Comparison of ENCODE assay signal across 13 cellular contexts in the genomic region with DNA sequence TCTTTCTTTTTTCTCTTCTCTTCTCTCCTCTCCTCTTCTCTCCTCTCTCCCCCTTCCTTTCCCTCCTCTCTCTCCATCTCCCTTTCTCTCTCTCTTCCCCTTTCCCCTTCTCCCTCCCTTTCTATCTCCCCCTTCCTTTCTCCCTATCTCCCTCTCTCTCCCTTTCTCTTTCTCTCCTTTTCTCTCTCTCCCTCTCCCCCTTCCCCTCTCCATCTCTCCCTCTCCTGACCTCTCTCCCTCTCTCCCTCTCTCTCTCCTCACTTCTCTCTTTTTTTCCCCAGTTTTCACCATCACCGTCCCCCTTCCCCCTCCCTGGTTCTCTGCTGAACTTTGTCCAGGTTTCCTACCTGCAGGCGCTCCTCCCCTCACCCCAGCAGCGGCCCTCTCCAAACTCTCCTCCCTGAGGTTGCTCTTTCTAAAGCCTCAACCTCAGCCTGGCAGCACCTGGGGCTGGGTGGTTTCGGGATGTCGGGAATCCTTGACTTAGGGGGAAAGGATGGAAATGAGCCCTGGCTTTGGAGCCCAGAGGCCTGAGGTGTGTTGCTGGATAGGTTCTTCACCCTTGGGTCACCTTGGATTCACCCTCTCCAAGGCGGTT. TPM values are rescaled to one million over a fixed set of nuclear protein-coding genes. Genes with fewer than 3 reads are reported as not detected.
DNase-seq lines count a peak whose midpoint lies in the region; ATAC-seq and TF ChIP-seq lines count a peak whose summit lies in the region.
"Had no signal": no experiment of that assay in that cellular context is flagged by ENCODE, and none has a peak within 500 bp of the region (broad histone marks: within the 10 kb centered on the region; RNA-seq: fewer than 3 reads in every experiment).

No MANE protein-coding gene starts in this region.

- no peak for TF ChIP-seq POLR2A in vagina (IDR thresholded peaks at IDR 0.05)

- peaks cover 52% of the 10 kb centered on the region for H3K4me1 Mint-ChIP-seq in nephron

- no peak for ATAC-seq in right cardiac atrium
- ATAC-seq in HG03196 (IDR thresholded peaks at IDR 0.05; ENCODE audit: unreplicated experiment): no peak
- ATAC-seq: activated CD4-positive, CD25-positive, alpha-beta regulatory T cell treated with anti-CD3 and anti-CD28 coated beads, Interleukin-2, amount 50 U/mL, for 24 hours had no signal

- no peaks in the 10 kb centered on the region for H3K9me3 ChIP-seq in cardiac muscle cell (ENCODE audit: low read depth)
- H3K9me3 ChIP-seq in right cardiac atrium (ENCODE audit: control insufficient read depth, low read length): no peaks in the 10 kb centered on the region
- H3K9me3 ChIP-seq in vagina: no peaks in the 10 kb centered on the region

- H3K27ac Mint-ChIP-seq in nephron: peak overlapping the region in 2 of 3 experiments; percentile 86 to 91

- peaks cover 95% of the 10 kb centered on the region for H3K27me3 ChIP-seq in cardiac muscle cell
- peaks cover 4% of the 10 kb centered on the region for H3K27me3 ChIP-seq in right cardiac atrium (ENCODE audit: control insufficient read depth, insufficient read depth)
- no peaks in the 10 kb centered on the region for H3K27me3 ChIP-seq in vagina

- TF ChIP-seq CTCF in cardiac muscle cell (IDR thresholded peaks at IDR 0.05; ENCODE audit: low read depth, low read length) (no peak), fibroblast of mammary gland (conservative IDR thresholded peaks at IDR 0.05; ENCODE audit: control insufficient read depth, insufficient read depth, low read depth, low read length) (no peak), nephron (IDR thresholded peaks at IDR 0.05; ENCODE audit: unreplicated experiment in 3 of 3) (no peak), vagina (IDR thresholded peaks at IDR 0.05) (no peak)

- peaks cover 12% of the 10 kb centered on the region for H3K4me1 ChIP-seq in cardiac muscle cell (ENCODE audit: low read depth)
- no peaks in the 10 kb centered on the region for H3K4me1 ChIP-seq in right cardiac atrium (ENCODE audit: control insufficient read depth, insufficient read depth, low read length)
- H3K4me1 ChIP-seq in vagina: peaks cover 33% of the 10 kb centered on the region

- intact Hi-C loops in right cardiac atrium (cut with DNase I) (no loop called here), vagina (cut with DNase I) (no loop called here)

- H3K27me3 Mint-ChIP-seq in nephron (ENCODE audit: low read depth): peaks cover 100% of the 10 kb centered on the region

- H3K9me3 Mint-ChIP-seq in nephron: no peaks in the 10 kb centered on the region

- DNase-seq in cardiac muscle cell (ENCODE audit: low read depth in 1 of 2, low spot score in 1 of 2) (no peak), right cardiac atrium (no peak), fibroblast of mammary gland (ENCODE audit: low read depth) (no peak), vagina (ENCODE audit: extremely low spot score in 2 of 2) (no peak), globus pallidus (ENCODE audit: low spot score) (no peak), NCI-H226 (no peak)
- DNase-seq: activated T-cell treated with anti-CD3 and anti-CD28 coated beads, Interleukin-2, amount 50 U/mL, for 1 hour; NCI-H1048; NCI-H2227 treated with DMSO at 0.1 percent for 48 hours; substantia nigra had no signal

- H3K4me3 ChIP-seq in cardiac muscle cell (peak overlapping the region; percentile 21), right cardiac atrium (ENCODE audit: low read length) (no peak overlapping the region), fibroblast of mammary gland (ENCODE audit: control insufficient read depth, low read depth, low read length) (peak overlapping the region; percentile 55), vagina (peak overlapping the region; percentile 40 to 43)

- no peaks in the 10 kb centered on the region for H3K36me3 Mint-ChIP-seq in nephron (ENCODE audit: low read depth)

- H3K27ac ChIP-seq in cardiac muscle cell (no peak overlapping the region), right cardiac atrium (ENCODE audit: low read length) (no peak overlapping the region), vagina (peak overlapping the region; percentile 43)

- H3K36me3 ChIP-seq in cardiac muscle cell (no peaks in the 10 kb centered on the region), vagina (no peaks in the 10 kb centered on the region)

- peak overlapping the region; percentile 78 to 89 (median 80) for H3K4me3 Mint-ChIP-seq in nephron

- 23% methylated on average over 6 of the region's 6 CpGs for WGBS in right cardiac atrium

RNA-seq across cellular contexts. Expression of a gene that starts 14.7 kb away (rescaled TPM):
- total RNA-seq in cardiac muscle cell: 69.4 and 87.5 TPM in 2 replicates
- polyA plus RNA-seq in cardiac muscle cell: 63.7 and 78.3 TPM in 2 replicates
- 10 to 100 TPM in 1 of 4 donors, 1 to 10 TPM in 3; 7.6 to 19.0 (median 9.0) TPM for total RNA-seq in right cardiac atrium
- 13.9 TPM for polyA plus RNA-seq in right cardiac atrium
- total RNA-seq in vagina: 57.0 TPM
